In the genomic region with DNA sequence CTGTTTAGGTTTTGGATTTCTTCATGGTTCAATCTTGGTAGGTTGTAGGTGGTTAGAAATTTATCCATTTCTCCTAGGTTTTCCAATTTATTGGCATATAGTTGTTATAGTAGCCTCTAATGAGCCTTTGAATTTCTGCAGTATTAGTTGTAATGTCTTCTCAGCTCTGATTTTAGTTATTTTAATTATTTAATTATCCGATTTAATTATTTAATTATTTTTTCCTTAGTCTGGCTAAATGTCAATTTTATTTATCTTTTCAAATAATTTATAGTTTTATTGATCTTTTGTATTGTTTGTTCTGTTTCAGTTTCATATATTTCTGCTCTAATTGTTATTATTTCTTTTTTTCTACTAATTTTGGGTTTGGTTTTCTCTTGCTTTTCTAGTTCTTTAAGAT, we compare ENCODE assay signal across 2 cellular contexts.
TF ChIP-seq lines count a peak whose summit lies in the region.

No MANE protein-coding gene starts in this region.

TF ChIP-seq in A549, 52 proteins besides CTCF, POLR2A, EP300 and RAD21 (continued from another document):
- TF ChIP-seq BHLHE40 (IDR thresholded peaks at IDR 0.05; ENCODE audit: low read depth, low read length) (no peak), MAZ (IDR thresholded peaks at IDR 0.05; ENCODE audit: borderline replicate concordance, low read depth, low read length) (no peak), ZC3H11A (IDR thresholded peaks at IDR 0.05) (0 out of 2 replicates have a peak, but pooled peaks have one; percentile 29)
- TF ChIP-seq, protein P1, sequence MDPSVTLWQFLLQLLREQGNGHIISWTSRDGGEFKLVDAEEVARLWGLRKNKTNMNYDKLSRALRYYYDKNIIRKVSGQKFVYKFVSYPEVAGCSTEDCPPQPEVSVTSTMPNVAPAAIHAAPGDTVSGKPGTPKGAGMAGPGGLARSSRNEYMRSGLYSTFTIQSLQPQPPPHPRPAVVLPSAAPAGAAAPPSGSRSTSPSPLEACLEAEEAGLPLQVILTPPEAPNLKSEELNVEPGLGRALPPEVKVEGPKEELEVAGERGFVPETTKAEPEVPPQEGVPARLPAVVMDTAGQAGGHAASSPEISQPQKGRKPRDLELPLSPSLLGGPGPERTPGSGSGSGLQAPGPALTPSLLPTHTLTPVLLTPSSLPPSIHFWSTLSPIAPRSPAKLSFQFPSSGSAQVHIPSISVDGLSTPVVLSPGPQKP (IDR thresholded peaks at IDR 0.05; ENCODE audit: low read depth, low read length) = no peak

TF ChIP-seq in HEK293, 187 proteins besides CTCF, POLR2A, EP300 and RAD21 (continued from another document and continues in another):
- TF ChIP-seq, protein P2, sequence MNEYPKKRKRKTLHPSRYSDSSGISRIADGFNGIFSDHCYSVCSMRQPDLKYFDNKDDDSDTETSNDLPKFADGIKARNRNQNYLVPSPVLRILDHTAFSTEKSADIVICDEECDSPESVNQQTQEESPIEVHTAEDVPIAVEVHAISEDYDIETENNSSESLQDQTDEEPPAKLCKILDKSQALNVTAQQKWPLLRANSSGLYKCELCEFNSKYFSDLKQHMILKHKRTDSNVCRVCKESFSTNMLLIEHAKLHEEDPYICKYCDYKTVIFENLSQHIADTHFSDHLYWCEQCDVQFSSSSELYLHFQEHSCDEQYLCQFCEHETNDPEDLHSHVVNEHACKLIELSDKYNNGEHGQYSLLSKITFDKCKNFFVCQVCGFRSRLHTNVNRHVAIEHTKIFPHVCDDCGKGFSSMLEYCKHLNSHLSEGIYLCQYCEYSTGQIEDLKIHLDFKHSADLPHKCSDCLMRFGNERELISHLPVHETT (tag by site-specific recombination; IDR thresholded peaks at IDR 0.05) = no peak
- TF ChIP-seq BCL11B (tag by site-specific recombination; IDR thresholded peaks at IDR 0.05; ENCODE audit: low read depth) (no peak), GLIS2 (tag by site-specific recombination; IDR thresholded peaks at IDR 0.05) (no peak), ZNF433 (tag by site-specific recombination; IDR thresholded peaks at IDR 0.05; ENCODE audit: low read depth) (peak; percentile 98), ZNF555 (tag by site-specific recombination; conservative IDR thresholded peaks at IDR 0.05) (peak; percentile 74), ZNF560 (tag by site-specific recombination; IDR thresholded peaks at IDR 0.05; ENCODE audit: borderline replicate concordance) (peak; percentile 35; the same call in 1 of the 2 replicates), ZNF311 (tag by site-specific recombination; IDR thresholded peaks at IDR 0.05; ENCODE audit: borderline replicate concordance) (no peak), ZNF202 (tag by site-specific recombination; IDR thresholded peaks at IDR 0.05; ENCODE audit: borderline replicate concordance) (peak; percentile 99), ZFP3 (tag by site-specific recombination; IDR thresholded peaks at IDR 0.05; ENCODE audit: low read depth) (peak; percentile 34; the same call in 1 of the 2 replicates), HOXC10 (CRISPR knock-in tag; IDR thresholded peaks at IDR 0.05) (no peak), ZNF654 (tag by site-specific recombination; IDR thresholded peaks at IDR 0.05; ENCODE audit: low read depth) (peak; percentile 19), ZFHX2 (tag by site-specific recombination; conservative IDR thresholded peaks at IDR 0.05) (no peak), ZNF548 (tag by site-specific recombination; IDR thresholded peaks at IDR 0.05) (0 out of 2 replicates have a peak, but pooled peaks have one; percentile 28), ZNF354C (tag by site-specific recombination; IDR thresholded peaks at IDR 0.05; ENCODE audit: borderline replicate concordance, low read depth) (peak; percentile 97), ZNF664 (tag by site-specific recombination; IDR thresholded peaks at IDR 0.05) (peak; percentile 36; the same call in 1 of the 2 replicates), ZNF623 (tag by site-specific recombination; IDR thresholded peaks at IDR 0.05) (peak; percentile 63), ZNF626 (tag by site-specific recombination; IDR thresholded peaks at IDR 0.05) (no peak), KLF9 (tag by site-specific recombination; IDR thresholded peaks at IDR 0.05; ENCODE audit: low read depth) (no peak), ZNF155 (tag by site-specific recombination; IDR thresholded peaks at IDR 0.05) (0 out of 2 replicates have a peak, but pooled peaks have one; percentile 58), ZNF530 (tag by site-specific recombination; IDR thresholded peaks at IDR 0.05; ENCODE audit: low read depth) (peak; percentile 83), ZNF19 (tag by site-specific recombination; IDR thresholded peaks at IDR 0.05; ENCODE audit: low read depth) (peak; percentile 96; the same call in 1 of the 2 replicates)
- TF ChIP-seq, protein P3, sequence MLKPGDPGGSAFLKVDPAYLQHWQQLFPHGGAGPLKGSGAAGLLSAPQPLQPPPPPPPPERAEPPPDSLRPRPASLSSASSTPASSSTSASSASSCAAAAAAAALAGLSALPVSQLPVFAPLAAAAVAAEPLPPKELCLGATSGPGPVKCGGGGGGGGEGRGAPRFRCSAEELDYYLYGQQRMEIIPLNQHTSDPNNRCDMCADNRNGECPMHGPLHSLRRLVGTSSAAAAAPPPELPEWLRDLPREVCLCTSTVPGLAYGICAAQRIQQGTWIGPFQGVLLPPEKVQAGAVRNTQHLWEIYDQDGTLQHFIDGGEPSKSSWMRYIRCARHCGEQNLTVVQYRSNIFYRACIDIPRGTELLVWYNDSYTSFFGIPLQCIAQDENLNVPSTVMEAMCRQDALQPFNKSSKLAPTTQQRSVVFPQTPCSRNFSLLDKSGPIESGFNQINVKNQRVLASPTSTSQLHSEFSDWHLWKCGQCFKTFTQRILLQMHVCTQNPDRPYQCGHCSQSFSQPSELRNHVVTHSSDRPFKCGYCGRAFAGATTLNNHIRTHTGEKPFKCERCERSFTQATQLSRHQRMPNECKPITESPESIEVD (tag by site-specific recombination; IDR thresholded peaks at IDR 0.05) = no peak
- TF ChIP-seq, protein P4, sequence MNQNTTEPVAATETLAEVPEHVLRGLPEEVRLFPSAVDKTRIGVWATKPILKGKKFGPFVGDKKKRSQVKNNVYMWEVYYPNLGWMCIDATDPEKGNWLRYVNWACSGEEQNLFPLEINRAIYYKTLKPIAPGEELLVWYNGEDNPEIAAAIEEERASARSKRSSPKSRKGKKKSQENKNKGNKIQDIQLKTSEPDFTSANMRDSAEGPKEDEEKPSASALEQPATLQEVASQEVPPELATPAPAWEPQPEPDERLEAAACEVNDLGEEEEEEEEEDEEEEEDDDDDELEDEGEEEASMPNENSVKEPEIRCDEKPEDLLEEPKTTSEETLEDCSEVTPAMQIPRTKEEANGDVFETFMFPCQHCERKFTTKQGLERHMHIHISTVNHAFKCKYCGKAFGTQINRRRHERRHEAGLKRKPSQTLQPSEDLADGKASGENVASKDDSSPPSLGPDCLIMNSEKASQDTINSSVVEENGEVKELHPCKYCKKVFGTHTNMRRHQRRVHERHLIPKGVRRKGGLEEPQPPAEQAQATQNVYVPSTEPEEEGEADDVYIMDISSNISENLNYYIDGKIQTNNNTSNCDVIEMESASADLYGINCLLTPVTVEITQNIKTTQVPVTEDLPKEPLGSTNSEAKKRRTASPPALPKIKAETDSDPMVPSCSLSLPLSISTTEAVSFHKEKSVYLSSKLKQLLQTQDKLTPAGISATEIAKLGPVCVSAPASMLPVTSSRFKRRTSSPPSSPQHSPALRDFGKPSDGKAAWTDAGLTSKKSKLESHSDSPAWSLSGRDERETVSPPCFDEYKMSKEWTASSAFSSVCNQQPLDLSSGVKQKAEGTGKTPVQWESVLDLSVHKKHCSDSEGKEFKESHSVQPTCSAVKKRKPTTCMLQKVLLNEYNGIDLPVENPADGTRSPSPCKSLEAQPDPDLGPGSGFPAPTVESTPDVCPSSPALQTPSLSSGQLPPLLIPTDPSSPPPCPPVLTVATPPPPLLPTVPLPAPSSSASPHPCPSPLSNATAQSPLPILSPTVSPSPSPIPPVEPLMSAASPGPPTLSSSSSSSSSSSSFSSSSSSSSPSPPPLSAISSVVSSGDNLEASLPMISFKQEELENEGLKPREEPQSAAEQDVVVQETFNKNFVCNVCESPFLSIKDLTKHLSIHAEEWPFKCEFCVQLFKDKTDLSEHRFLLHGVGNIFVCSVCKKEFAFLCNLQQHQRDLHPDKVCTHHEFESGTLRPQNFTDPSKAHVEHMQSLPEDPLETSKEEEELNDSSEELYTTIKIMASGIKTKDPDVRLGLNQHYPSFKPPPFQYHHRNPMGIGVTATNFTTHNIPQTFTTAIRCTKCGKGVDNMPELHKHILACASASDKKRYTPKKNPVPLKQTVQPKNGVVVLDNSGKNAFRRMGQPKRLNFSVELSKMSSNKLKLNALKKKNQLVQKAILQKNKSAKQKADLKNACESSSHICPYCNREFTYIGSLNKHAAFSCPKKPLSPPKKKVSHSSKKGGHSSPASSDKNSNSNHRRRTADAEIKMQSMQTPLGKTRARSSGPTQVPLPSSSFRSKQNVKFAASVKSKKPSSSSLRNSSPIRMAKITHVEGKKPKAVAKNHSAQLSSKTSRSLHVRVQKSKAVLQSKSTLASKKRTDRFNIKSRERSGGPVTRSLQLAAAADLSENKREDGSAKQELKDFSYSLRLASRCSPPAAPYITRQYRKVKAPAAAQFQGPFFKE (tag by site-specific recombination; IDR thresholded peaks at IDR 0.05; ENCODE audit: borderline replicate concordance) = no peak
- TF ChIP-seq, protein P5, sequence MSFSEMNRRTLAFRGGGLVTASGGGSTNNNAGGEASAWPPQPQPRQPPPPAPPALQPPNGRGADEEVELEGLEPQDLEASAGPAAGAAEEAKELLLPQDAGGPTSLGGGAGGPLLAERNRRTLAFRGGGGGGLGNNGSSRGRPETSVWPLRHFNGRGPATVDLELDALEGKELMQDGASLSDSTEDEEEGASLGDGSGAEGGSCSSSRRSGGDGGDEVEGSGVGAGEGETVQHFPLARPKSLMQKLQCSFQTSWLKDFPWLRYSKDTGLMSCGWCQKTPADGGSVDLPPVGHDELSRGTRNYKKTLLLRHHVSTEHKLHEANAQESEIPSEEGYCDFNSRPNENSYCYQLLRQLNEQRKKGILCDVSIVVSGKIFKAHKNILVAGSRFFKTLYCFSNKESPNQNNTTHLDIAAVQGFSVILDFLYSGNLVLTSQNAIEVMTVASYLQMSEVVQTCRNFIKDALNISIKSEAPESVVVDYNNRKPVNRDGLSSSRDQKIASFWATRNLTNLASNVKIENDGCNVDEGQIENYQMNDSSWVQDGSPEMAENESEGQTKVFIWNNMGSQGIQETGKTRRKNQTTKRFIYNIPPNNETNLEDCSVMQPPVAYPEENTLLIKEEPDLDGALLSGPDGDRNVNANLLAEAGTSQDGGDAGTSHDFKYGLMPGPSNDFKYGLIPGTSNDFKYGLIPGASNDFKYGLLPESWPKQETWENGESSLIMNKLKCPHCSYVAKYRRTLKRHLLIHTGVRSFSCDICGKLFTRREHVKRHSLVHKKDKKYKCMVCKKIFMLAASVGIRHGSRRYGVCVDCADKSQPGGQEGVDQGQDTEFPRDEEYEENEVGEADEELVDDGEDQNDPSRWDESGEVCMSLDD (tag by site-specific recombination; IDR thresholded peaks at IDR 0.05) = no peak
- TF ChIP-seq, protein P6, sequence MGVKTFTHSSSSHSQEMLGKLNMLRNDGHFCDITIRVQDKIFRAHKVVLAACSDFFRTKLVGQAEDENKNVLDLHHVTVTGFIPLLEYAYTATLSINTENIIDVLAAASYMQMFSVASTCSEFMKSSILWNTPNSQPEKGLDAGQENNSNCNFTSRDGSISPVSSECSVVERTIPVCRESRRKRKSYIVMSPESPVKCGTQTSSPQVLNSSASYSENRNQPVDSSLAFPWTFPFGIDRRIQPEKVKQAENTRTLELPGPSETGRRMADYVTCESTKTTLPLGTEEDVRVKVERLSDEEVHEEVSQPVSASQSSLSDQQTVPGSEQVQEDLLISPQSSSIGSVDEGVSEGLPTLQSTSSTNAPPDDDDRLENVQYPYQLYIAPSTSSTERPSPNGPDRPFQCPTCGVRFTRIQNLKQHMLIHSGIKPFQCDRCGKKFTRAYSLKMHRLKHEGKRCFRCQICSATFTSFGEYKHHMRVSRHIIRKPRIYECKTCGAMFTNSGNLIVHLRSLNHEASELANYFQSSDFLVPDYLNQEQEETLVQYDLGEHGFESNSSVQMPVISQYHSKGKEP (tag by site-specific recombination; IDR thresholded peaks at IDR 0.05) = no peak
- TF ChIP-seq, protein P7, sequence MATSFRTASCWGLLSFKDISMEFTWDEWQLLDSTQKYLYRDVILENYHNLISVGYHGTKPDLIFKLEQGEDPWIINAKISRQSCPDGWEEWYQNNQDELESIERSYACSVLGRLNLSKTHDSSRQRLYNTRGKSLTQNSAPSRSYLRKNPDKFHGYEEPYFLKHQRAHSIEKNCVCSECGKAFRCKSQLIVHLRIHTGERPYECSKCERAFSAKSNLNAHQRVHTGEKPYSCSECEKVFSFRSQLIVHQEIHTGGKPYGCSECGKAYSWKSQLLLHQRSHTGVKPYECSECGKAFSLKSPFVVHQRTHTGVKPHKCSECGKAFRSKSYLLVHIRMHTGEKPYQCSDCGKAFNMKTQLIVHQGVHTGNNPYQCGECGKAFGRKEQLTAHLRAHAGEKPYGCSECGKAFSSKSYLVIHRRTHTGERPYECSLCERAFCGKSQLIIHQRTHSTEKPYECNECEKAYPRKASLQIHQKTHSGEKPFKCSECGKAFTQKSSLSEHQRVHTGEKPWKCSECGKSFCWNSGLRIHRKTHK (tag by site-specific recombination; IDR thresholded peaks at IDR 0.05) = 0 out of 2 replicates have a peak, but pooled peaks have one; percentile 13
- TF ChIP-seq, protein P8, sequence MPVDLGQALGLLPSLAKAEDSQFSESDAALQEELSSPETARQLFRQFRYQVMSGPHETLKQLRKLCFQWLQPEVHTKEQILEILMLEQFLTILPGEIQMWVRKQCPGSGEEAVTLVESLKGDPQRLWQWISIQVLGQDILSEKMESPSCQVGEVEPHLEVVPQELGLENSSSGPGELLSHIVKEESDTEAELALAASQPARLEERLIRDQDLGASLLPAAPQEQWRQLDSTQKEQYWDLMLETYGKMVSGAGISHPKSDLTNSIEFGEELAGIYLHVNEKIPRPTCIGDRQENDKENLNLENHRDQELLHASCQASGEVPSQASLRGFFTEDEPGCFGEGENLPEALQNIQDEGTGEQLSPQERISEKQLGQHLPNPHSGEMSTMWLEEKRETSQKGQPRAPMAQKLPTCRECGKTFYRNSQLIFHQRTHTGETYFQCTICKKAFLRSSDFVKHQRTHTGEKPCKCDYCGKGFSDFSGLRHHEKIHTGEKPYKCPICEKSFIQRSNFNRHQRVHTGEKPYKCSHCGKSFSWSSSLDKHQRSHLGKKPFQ (tag by site-specific recombination; IDR thresholded peaks at IDR 0.05) = peak; percentile 56; the same call in 1 of the 2 replicates
- TF ChIP-seq, protein P9, sequence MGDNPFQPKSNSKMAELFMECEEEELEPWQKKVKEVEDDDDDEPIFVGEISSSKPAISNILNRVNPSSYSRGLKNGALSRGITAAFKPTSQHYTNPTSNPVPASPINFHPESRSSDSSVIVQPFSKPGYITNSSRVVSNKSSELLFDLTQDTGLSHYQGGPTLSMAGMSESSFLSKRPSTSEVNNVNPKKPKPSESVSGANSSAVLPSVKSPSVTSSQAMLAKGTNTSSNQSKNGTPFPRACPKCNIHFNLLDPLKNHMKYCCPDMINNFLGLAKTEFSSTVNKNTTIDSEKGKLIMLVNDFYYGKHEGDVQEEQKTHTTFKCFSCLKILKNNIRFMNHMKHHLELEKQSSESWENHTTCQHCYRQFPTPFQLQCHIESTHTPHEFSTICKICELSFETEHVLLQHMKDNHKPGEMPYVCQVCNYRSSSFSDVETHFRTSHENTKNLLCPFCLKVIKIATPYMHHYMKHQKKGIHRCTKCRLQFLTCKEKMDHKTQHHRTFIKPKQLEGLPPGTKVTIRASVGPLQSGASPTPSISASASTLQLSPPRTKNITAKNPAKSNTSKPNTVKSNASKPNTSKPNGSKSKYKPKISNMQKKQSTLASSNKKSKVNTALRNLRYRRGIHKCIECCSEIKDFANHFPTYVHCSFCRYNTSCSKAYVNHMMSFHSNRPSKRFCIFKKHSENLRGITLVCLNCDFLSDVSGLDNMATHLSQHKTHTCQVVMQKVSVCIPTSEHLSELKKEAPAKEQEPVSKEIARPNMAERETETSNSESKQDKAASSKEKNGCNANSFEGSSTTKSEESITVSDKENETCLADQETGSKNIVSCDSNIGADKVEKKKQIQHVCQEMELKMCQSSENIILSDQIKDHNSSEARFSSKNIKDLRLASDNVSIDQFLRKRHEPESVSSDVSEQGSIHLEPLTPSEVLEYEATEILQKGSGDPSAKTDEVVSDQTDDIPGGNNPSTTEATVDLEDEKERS (tag by site-specific recombination; IDR thresholded peaks at IDR 0.05) = no peak
